Comparison of ENCODE assay signal across 1 cellular context in the genomic region with DNA sequence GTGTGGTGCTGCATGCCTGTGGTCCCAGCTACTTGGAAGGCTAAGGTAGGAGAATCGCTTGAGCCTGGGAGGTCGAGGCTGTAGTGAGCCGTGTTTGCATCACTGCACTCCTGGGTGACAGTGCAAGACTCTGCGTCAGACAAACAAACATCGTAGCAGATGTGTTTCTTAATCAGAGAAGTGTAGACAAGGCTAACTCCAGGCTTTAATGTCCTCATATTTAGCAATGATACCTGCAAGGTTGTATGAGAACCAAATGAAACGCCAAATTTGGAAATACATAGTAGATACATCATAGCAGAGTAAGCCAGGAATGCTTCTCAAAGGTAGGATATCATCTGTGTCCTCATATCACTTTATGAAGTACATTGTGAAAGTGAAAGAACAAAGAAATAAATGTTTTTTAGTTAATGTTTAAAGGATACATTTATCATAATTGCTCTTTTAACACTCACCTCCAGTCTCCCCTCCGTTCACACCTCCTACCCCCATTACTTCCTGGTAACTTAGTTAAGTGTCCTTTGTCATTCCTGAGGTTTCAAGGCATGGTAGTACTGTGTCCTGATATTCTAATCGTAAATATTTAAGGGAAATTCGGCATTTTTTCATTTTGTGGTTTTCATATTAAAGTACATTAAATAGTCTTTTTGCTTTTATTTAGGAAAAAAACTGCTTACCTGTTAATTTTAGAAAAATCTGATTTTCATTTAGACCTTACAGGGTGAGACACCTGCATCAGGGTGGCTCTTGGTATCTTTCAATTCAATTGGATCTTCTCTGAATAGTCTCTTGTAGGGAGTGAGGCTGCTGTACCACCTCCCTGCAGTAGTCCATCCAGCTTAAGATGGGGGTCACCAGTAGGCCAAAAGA.
TF ChIP-seq lines count a peak whose summit lies in the region.

No MANE protein-coding gene starts in this region.

TF ChIP-seq in IMR-90, 13 proteins besides CTCF, POLR2A, EP300 and RAD21 (continued from another document):
- TF ChIP-seq RCOR1 (IDR thresholded peaks at IDR 0.05; ENCODE audit: insufficient replicate concordance, low read length) (no peak), BHLHE40 (IDR thresholded peaks at IDR 0.05; ENCODE audit: low read depth, low read length) (no peak), MAFK (IDR thresholded peaks at IDR 0.05; ENCODE audit: low read depth, low read length) (peak; percentile 37), NFE2L2 (IDR thresholded peaks at IDR 0.05; ENCODE audit: low read depth, low read length) (no peak)
TF ChIP-seq in IMR-90: peak in this region for 1.
